ENCODE assay signal across 34 cellular contexts in genomic region chr12:57188090-57188425, GRCh38. TPM values are rescaled to one million over a fixed set of nuclear protein-coding genes. Genes with fewer than 3 reads are reported as not detected.
"Had no signal": no experiment of that assay in that cellular context is flagged by ENCODE, and none has a peak within 500 bp of the region (broad histone marks: within the 10 kb centered on the region; RNA-seq: fewer than 3 reads in every experiment).

No MANE protein-coding gene starts in this region.

- DNase-seq: effector CD4-positive, alpha-beta T cell; foreskin fibroblast; gastrocnemius medialis; heart left ventricle; kidney; mesenchymal stem cell; mucosa of descending colon; naive B cell; right lobe of liver; stimulated activated CD4-positive, alpha-beta T cell treated with anti-CD3 and anti-CD28 coated beads, Interleukin-12 subunit alpha, Interleukin-12 subunit beta, amount 100 ng/mL, for 4 hours; stimulated activated CD4-positive, alpha-beta T cell treated with anti-CD3 and anti-CD28 coated beads, Interleukin-1b, Interleukin-23, amount 100 ng/mL, for 48 hours; stimulated activated CD4-positive, alpha-beta T cell treated with anti-CD3 and anti-CD28 coated beads, Interleukin-4, amount 100 ng/mL, for 1 hour; stimulated activated CD8-positive, alpha-beta memory T cell treated with anti-CD3 and anti-CD28 coated beads, Interleukin-4, amount 100 ng/mL, for 48 hours; stimulated activated naive CD4-positive, alpha-beta T cell treated with Interleukin-2 at 50 U/mL for 16 hours; stomach; thyroid gland; upper lobe of left lung had no signal

- H3K4me1 ChIP-seq: gastrocnemius medialis, parathyroid adenoma, right lobe of liver, stomach had no signal

- H3K36me3 Mint-ChIP-seq: naive B cell; natural killer cell treated with Interleukin-12 subunit alpha and Interleukin-12 subunit beta and Interleukin-15 and Interleukin-18, amount 100 ng/mL, for 72 hours had no signal

- H3K9me3 ChIP-seq: gastrocnemius medialis, heart left ventricle, mucosa of descending colon, neutrophil, right lobe of liver, stomach, thyroid gland, upper lobe of left lung had no signal

- H3K4me3 ChIP-seq: dorsolateral prefrontal cortex, gastrocnemius medialis, heart left ventricle, hepatocyte, lung, mucosa of descending colon, right lobe of liver, smooth muscle cell, stomach, thyroid gland, upper lobe of left lung had no signal

- H3K27me3 Mint-ChIP-seq: natural killer cell treated with Interleukin-12 subunit alpha and Interleukin-12 subunit beta and Interleukin-15 and Interleukin-18, amount 100 ng/mL, for 72 hours; progenitor cell of endocrine pancreas had no signal

- H3K36me3 ChIP-seq: gastrocnemius medialis, neutrophil had no signal

- H3K9ac ChIP-seq: parathyroid adenoma had no signal

- H3K4me2 ChIP-seq: hepatocyte, smooth muscle cell had no signal

- H3K27ac Mint-ChIP-seq: mesothelial cell of epicardium; natural killer cell treated with Interleukin-12 subunit alpha and Interleukin-12 subunit beta and Interleukin-15 and Interleukin-18, amount 100 ng/mL, for 72 hours; progenitor cell of endocrine pancreas had no signal

- H3K27me3 ChIP-seq: dorsolateral prefrontal cortex, gastrocnemius medialis, heart left ventricle, hepatocyte, neutrophil, right lobe of liver, stomach, thyroid gland, upper lobe of left lung had no signal

- H3K9me3 Mint-ChIP-seq: mesothelial cell of epicardium; naive B cell; natural killer cell treated with Interleukin-12 subunit alpha and Interleukin-12 subunit beta and Interleukin-15 and Interleukin-18, amount 100 ng/mL, for 72 hours had no signal

- H3K79me2 ChIP-seq: hepatocyte, parathyroid adenoma had no signal

- H3K27ac ChIP-seq: epithelial cell of prostate, gastrocnemius medialis, hepatocyte, neutrophil, parathyroid adenoma, right lobe of liver, stomach, thyroid gland, upper lobe of left lung had no signal

- H2AFZ ChIP-seq: hepatocyte, parathyroid adenoma had no signal

- H3K4me1 Mint-ChIP-seq: mesothelial cell of epicardium had no signal

- ATAC-seq: esophagus mucosa; gastrocnemius medialis; heart left ventricle; left lobe of liver; mucosa of descending colon; natural killer cell treated with Interleukin-12 subunit alpha and Interleukin-12 subunit beta and Interleukin-15 and Interleukin-18, amount 100 ng/mL, for 72 hours; right lobe of liver had no signal

- H3K4me3 Mint-ChIP-seq: mesothelial cell of epicardium; naive B cell; natural killer cell treated with Interleukin-12 subunit alpha and Interleukin-12 subunit beta and Interleukin-15 and Interleukin-18, amount 100 ng/mL, for 72 hours; neural crest cell had no signal

RNA-seq across cellular contexts. Expression of gene NXPH4, which starts 28.5 kb away (rescaled TPM):
- total RNA-seq: gastrocnemius medialis, liver, subcutaneous adipose tissue had no signal

RNA-seq across cellular contexts. Expression of gene LRP1-AS, which starts 40.6 kb away (rescaled TPM):
- total RNA-seq: esophagus mucosa; gastrocnemius medialis; heart left ventricle; hepatocyte; kidney; left lobe of liver; liver; lung; mesothelial cell of epicardium; mucosa of descending colon; natural killer cell treated with Interleukin-12 subunit alpha and Interleukin-12 subunit beta and Interleukin-15 and Interleukin-18, amount 100 ng/mL, for 72 hours; neural crest cell; omental fat pad; progenitor cell of endocrine pancreas; right lobe of liver; smooth muscle cell; stomach; subcutaneous adipose tissue; temporal lobe; thyroid gland; upper lobe of left lung had no signal
- polyA plus RNA-seq: heart left ventricle, liver, lung, smooth muscle cell, stomach had no signal
